Comparison of ENCODE assay signal across 30 cellular contexts in the genomic region with DNA sequence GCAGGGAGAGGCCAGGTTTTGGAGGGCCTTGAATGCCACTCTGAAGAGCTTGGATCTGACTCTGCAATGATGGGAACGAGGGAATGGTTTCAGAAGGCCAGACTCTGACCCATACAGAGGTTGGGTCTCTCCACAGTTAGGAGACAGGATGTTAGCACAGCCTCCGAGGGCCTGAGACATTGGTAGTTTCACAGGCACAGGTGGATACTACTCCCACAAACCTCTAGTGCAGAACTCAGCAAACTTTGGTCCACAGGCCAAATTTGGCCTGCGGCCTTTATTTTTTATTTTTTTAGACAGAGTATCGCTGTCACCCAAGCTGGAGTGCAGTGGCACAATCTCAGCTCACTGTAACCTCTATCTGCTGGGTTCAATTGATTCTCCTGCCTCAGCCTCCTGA. TPM values are rescaled to one million over a fixed set of nuclear protein-coding genes. Genes with fewer than 3 reads are reported as not detected.
"Had no signal": no experiment of that assay in that cellular context is flagged by ENCODE, and none has a peak within 500 bp of the region (broad histone marks: within the 10 kb centered on the region; RNA-seq: fewer than 3 reads in every experiment).

No MANE protein-coding gene starts in this region.

- H3K9me3 Mint-ChIP-seq: activated B cell treated with CpG ODN at 0.5 μM for 24 hours; activated CD4-positive, alpha-beta memory T cell treated with anti-CD3 and anti-CD28 coated beads for 36 hours; central memory CD8-positive, alpha-beta T cell; dendritic cell treated with granulocyte-macrophage colony-stimulating factor and Interleukin-4, amounts not matched to agents 40 ng/mL and 50 ng/mL, for 4 days; endodermal cell; immature natural killer cell; mesothelial cell of epicardium; naive B cell; neural crest cell; stimulated activated naive B cell treated with anti-CD40 and anti-IgM and Interleukin-4, amounts not matched to agents 10 μg/mL and 1 μg/mL and 100 μg/mL, for 72 hours; T-cell; T-helper 2 cell treated with Interferon-gamma antibody and Interleukin-4, amounts not matched to agents 5 μg/mL and 100 μg/mL, for 36 hours had no signal

- H3K79me2 ChIP-seq: parathyroid adenoma had no signal

- H3K27ac Mint-ChIP-seq: activated B cell treated with CpG ODN at 0.5 μM for 24 hours; activated CD4-positive, alpha-beta memory T cell treated with anti-CD3 and anti-CD28 coated beads for 36 hours; endodermal cell; immature natural killer cell; mesothelial cell of epicardium; naive B cell; stimulated activated naive B cell treated with anti-CD40 and anti-IgM and Interleukin-4, amounts not matched to agents 10 μg/mL and 1 μg/mL and 100 μg/mL, for 72 hours; T-helper 2 cell treated with Interferon-gamma antibody and Interleukin-4, amounts not matched to agents 5 μg/mL and 100 μg/mL, for 36 hours had no signal

- H3K4me3 ChIP-seq: psoas muscle, sigmoid colon, stomach, thyroid gland, upper lobe of left lung, vagina had no signal

- H3K27ac ChIP-seq: parathyroid adenoma, psoas muscle, sigmoid colon, stomach, thyroid gland, upper lobe of left lung, vagina had no signal

- H3K9ac ChIP-seq: parathyroid adenoma had no signal

- H3K9me3 ChIP-seq: psoas muscle, sigmoid colon, stomach, thyroid gland, upper lobe of left lung, vagina had no signal

- H3K27me3 Mint-ChIP-seq: activated B cell treated with CpG ODN at 0.5 μM for 24 hours; activated CD4-positive, alpha-beta memory T cell treated with anti-CD3 and anti-CD28 coated beads for 36 hours; central memory CD8-positive, alpha-beta T cell; dendritic cell treated with granulocyte-macrophage colony-stimulating factor and Interleukin-4, amounts not matched to agents 40 ng/mL and 50 ng/mL, for 4 days; stimulated activated naive B cell treated with anti-CD40 and anti-IgM and Interleukin-4, amounts not matched to agents 10 μg/mL and 1 μg/mL and 100 μg/mL, for 72 hours; T-cell had no signal

- H3K4me3 Mint-ChIP-seq: activated B cell treated with CpG ODN at 0.5 μM for 24 hours; activated CD4-positive, alpha-beta memory T cell treated with anti-CD3 and anti-CD28 coated beads for 36 hours; central memory CD8-positive, alpha-beta T cell; dendritic cell treated with granulocyte-macrophage colony-stimulating factor and Interleukin-4, amounts not matched to agents 40 ng/mL and 50 ng/mL, for 4 days; endodermal cell; immature natural killer cell; mesothelial cell of epicardium; naive B cell; neural crest cell; stimulated activated naive B cell treated with anti-CD40 and anti-IgM and Interleukin-4, amounts not matched to agents 10 μg/mL and 1 μg/mL and 100 μg/mL, for 72 hours; T-cell; T-helper 2 cell treated with Interferon-gamma antibody and Interleukin-4, amounts not matched to agents 5 μg/mL and 100 μg/mL, for 36 hours had no signal

- DNase-seq: activated B cell treated with CpG ODN at 0.5 μM for 24 hours; activated CD4-positive, alpha-beta memory T cell treated with anti-CD3 and anti-CD28 coated beads for 36 hours; activated T-cell treated with anti-CD3 and anti-CD28 coated beads for 4 hours; anterior cingulate cortex; endodermal cell; foreskin fibroblast; head of caudate nucleus; hippocampal formation; immature natural killer cell; kidney; left colon; naive B cell; nucleus accumbens; psoas muscle; sigmoid colon; small intestine; stimulated activated CD4-positive, alpha-beta T cell treated with anti-CD3 and anti-CD28 coated beads, Interleukin-1b, Interleukin-23, amount 100 ng/mL, for 48 hours; stimulated activated naive B cell treated with anti-CD40 and anti-IgM and Interleukin-4, amounts not matched to agents 10 μg/mL and 1 μg/mL and 100 μg/mL, for 72 hours; stomach; T-cell; thyroid gland; upper lobe of left lung had no signal

- H3K27me3 ChIP-seq: sigmoid colon, stomach, thyroid gland, upper lobe of left lung, vagina had no signal

- H2AFZ ChIP-seq: parathyroid adenoma had no signal

- ATAC-seq: esophagus mucosa; left colon; psoas muscle; stimulated activated naive B cell treated with anti-CD40 and anti-IgM and Interleukin-4, amounts not matched to agents 10 μg/mL and 1 μg/mL and 100 μg/mL, for 72 hours; T-cell had no signal

RNA-seq across cellular contexts. Expression of a gene that starts 51.9 kb away (rescaled TPM):
- total RNA-seq: activated B cell treated with CpG ODN at 0.5 μM for 24 hours, endodermal cell had no signal
